ENCODE assay signal across 8 cellular contexts in genomic region chr17:4789951-4790704, GRCh38. TPM values are rescaled to one million over a fixed set of nuclear protein-coding genes. Genes with fewer than 3 reads are reported as not detected.
DNase-seq lines count a peak whose midpoint lies in the region; ATAC-seq and TF ChIP-seq lines count a peak whose summit lies in the region.

No MANE protein-coding gene starts in this region.

- H2AFZ ChIP-seq in mesenchymal stem cell (ENCODE audit: low read depth, low read length): peak overlapping the region; percentile 95

- H3K4me2 ChIP-seq in mesenchymal stem cell (ENCODE audit: low read length, poor library complexity, severe bottlenecking): peak overlapping the region; percentile 100

- H3K27me3 ChIP-seq in BJ (ENCODE audit: control insufficient read depth, insufficient read depth, low read length) (peaks cover 6% of the 10 kb centered on the region), mesenchymal stem cell (ENCODE audit: control insufficient read depth in 1 of 2, insufficient read depth in 1 of 2, low read length in 2 of 2) (peaks cover 0 to 7% of the 10 kb centered on the region in 2 experiments)

- peaks cover 15% of the 10 kb centered on the region for H3K4me1 ChIP-seq in mesenchymal stem cell (ENCODE audit: control insufficient read depth, insufficient read depth, low read depth, low read length)

- POLR2A ChIA-PET in BJ (lab: Charles Lee): interaction anchor here (0.7 kb wide), 1 partner anchor 16 kb away, joined by 5 read pairs; the partner anchor contains the start of gene PLD2

- H3K79me1 ChIP-seq in mesenchymal stem cell (replicated peaks; ENCODE audit: low read length, poor library complexity, severe bottlenecking): peaks cover 7% of the 10 kb centered on the region

- H4K8ac ChIP-seq in mesenchymal stem cell (ENCODE audit: low read length): peak overlapping the region; percentile 94

- peak overlapping the region; percentile 68 for H2BK120ac ChIP-seq in mesenchymal stem cell (ENCODE audit: low read depth, low read length)

- H3K9me3 ChIP-seq in mesenchymal stem cell (ENCODE audit: control insufficient read depth, low read length): no peaks in the 10 kb centered on the region

- WGBS in mesenchymal stem cell: 0% methylated on average over 68 of the region's 91 CpGs

- no peak overlapping the region for H2AK5ac ChIP-seq in mesenchymal stem cell (ENCODE audit: low read length, severe bottlenecking)

- peak overlapping the region; percentile 97 for H2BK15ac ChIP-seq in mesenchymal stem cell (ENCODE audit: low read depth, poor library complexity, severe bottlenecking)

- peak overlapping the region in 1 of 2 experiments; percentile 66 for H3K14ac ChIP-seq in mesenchymal stem cell (ENCODE audit: low read length in 2 of 2)

- H3K23ac ChIP-seq in mesenchymal stem cell (ENCODE audit: low read length in 2 of 2): peak overlapping the region in 1 of 2 experiments; percentile 98

- ATAC-seq in GM19035 (IDR thresholded peaks at IDR 0.05; ENCODE audit: unreplicated experiment): peak; percentile 79
- ATAC-seq in HG03354 (IDR thresholded peaks at IDR 0.05; ENCODE audit: poor library complexity, severe bottlenecking, unreplicated experiment): peak; percentile 82

- H3K36me3 ChIP-seq in BJ (ENCODE audit: control insufficient read depth, insufficient read depth, low read length) (no peaks in the 10 kb centered on the region), mesenchymal stem cell (ENCODE audit: control insufficient read depth in 1 of 2, insufficient read depth in 2 of 2, low read depth in 1 of 2, low read length in 2 of 2) (no peaks in the 10 kb centered on the region)

- H2BK5ac ChIP-seq in mesenchymal stem cell (ENCODE audit: low read depth, low read length, poor library complexity, severe bottlenecking): no peak overlapping the region

- TF ChIP-seq CTCF in BJ (IDR thresholded peaks at IDR 0.05; ENCODE audit: insufficient read depth, low read depth, low read length): peak; percentile 62

- peak overlapping the region; percentile 86 for H3K9ac ChIP-seq in mesenchymal stem cell (ENCODE audit: low read length)

- DNase-seq in BJ (ENCODE audit: low read depth) (peak; percentile 36), NCI-H82 (lab: John Stamatoyannopoulos, UW) (peak; percentile 92), mesenchymal stem cell (peak; percentile 96)
- DNase-seq in activated CD8-positive, alpha-beta memory T cell treated with anti-CD3 and anti-CD28 coated beads for 1 hour (ENCODE audit: extremely low read depth in 1 of 2, low read depth in 1 of 2): peak; percentile 47 to 69
- peak; percentile 52 for DNase-seq in effector CD8-positive, alpha-beta T cell (lab: John Stamatoyannopoulos, UW)
- peak; percentile 59 for DNase-seq in stimulated activated CD8-positive, alpha-beta memory T cell treated with anti-CD3 and anti-CD28 coated beads, Interleukin-12 subunit alpha, Interleukin-12 subunit beta, amount 100 ng/mL, for 1 hour (ENCODE audit: low read depth)

- H3K4me3 ChIP-seq in BJ (ENCODE audit: low read depth, low read length): peak overlapping the region; percentile 69
- peak overlapping the region; percentile 82 to 86 for H3K4me3 ChIP-seq in mesenchymal stem cell (ENCODE audit: insufficient read depth in 1 of 2, low read depth in 1 of 2, low read length in 2 of 2)

- H3K27ac ChIP-seq in mesenchymal stem cell (ENCODE audit: low read length, poor library complexity, severe bottlenecking): peak overlapping the region; percentile 20

- CTCF ChIA-PET in BJ (lab: Yijun Ruan, JAX): interaction anchor here (0.6 to 7.9 kb wide), 31 partner anchors 8 to 122 kb away, joined by 3 to 112 read pairs (median 7); partner anchors contain the start of genes ARRB2, C17orf107, CHRNE and PLD2

- H2BK12ac ChIP-seq in mesenchymal stem cell (ENCODE audit: low read length in 2 of 2): peak overlapping the region in 1 of 2 experiments; percentile 77

- H4K91ac ChIP-seq in mesenchymal stem cell (ENCODE audit: low read length): peak overlapping the region; percentile 91

- H3K4ac ChIP-seq in mesenchymal stem cell (ENCODE audit: low read depth in 1 of 2, low read length in 2 of 2): peak overlapping the region; percentile 61 to 78

- H3K18ac ChIP-seq in mesenchymal stem cell (ENCODE audit: low read depth in 1 of 2, low read length in 2 of 2): peak overlapping the region; percentile 96 to 98

RNA-seq across cellular contexts. Expression of gene GLTPD2, which starts 1.4 kb away (rescaled TPM):
- not detected in 2 replicates for polyA plus RNA-seq in BJ (2011; rRNA removed)
- not detected in 2 replicates for polyA minus RNA-seq in BJ (2011; rRNA and poly(A)+ RNA removed)
- not detected for polyA plus RNA-seq in mesenchymal stem cell (2013, experiment 1 of 2)
- polyA plus RNA-seq in mesenchymal stem cell (2013, experiment 2 of 2): not detected

RNA-seq across cellular contexts. Expression of gene VMO1, which starts 4.0 kb away (rescaled TPM):
- 0.27 and 0.92 TPM in 2 replicates for polyA plus RNA-seq in BJ (2011; rRNA removed)
- not detected in 2 replicates for polyA minus RNA-seq in BJ (2011; rRNA and poly(A)+ RNA removed)
- polyA plus RNA-seq in mesenchymal stem cell (2013, experiment 1 of 2): 0.23 TPM
- 0.16 TPM for polyA plus RNA-seq in mesenchymal stem cell (2013, experiment 2 of 2)

RNA-seq across cellular contexts. Expression of gene PSMB6, which starts 5.8 kb away (rescaled TPM):
- 222 and 289 TPM in 2 replicates for polyA plus RNA-seq in BJ (2011; rRNA removed)
- polyA minus RNA-seq in BJ (2011; rRNA and poly(A)+ RNA removed): 105 and 157 TPM in 2 replicates
- polyA plus RNA-seq in mesenchymal stem cell (2013, experiment 1 of 2): 216 TPM
- 223 TPM for polyA plus RNA-seq in mesenchymal stem cell (2013, experiment 2 of 2)

RNA-seq across cellular contexts. Expression of gene PLD2, which starts 16.8 kb away (rescaled TPM):
- 24.0 and 34.1 TPM in 2 replicates for polyA plus RNA-seq in BJ (2011; rRNA removed)
- polyA minus RNA-seq in BJ (2011; rRNA and poly(A)+ RNA removed): 26.1 and 32.8 TPM in 2 replicates
- polyA plus RNA-seq in mesenchymal stem cell (2013, experiment 1 of 2): 12.3 TPM
- 12.6 TPM for polyA plus RNA-seq in mesenchymal stem cell (2013, experiment 2 of 2)

Comparison
In these comparisons a context has a peak if more than half of its experiments do, and no peak if none do; other contexts are left out.
1. Peak in every context shown above with its lines: DNase-seq, ATAC-seq, H3K4me3 ChIP-seq and H3K27ac ChIP-seq.
2. DNase-seq: peak in every context shown above with its lines; median percentile 96 in mesenchymal stem cell; 92 in NCI-H82; 59 in stimulated activated CD8-positive, alpha-beta memory T cell treated with anti-CD3 and anti-CD28 coated beads, Interleukin-12 subunit alpha, Interleukin-12 subunit beta, amount 100 ng/mL, for 1 hour; 58 in activated CD8-positive, alpha-beta memory T cell treated with anti-CD3 and anti-CD28 coated beads for 1 hour; 52 in effector CD8-positive, alpha-beta T cell; 36 in BJ.